Comparison of ENCODE assay signal across 8 cellular contexts in genomic region chr13:42990991-42991891, GRCh38. TPM values are rescaled to one million over a fixed set of nuclear protein-coding genes. Genes with fewer than 3 reads are reported as not detected.
A peak's percentile ranks its signal among the peaks of the same experiment; 100 is the strongest.
DNase-seq lines count a peak whose midpoint lies in the region; ATAC-seq and TF ChIP-seq lines count a peak whose summit lies in the region.

No MANE protein-coding gene starts in this region.

- no peak for TF ChIP-seq POLR2A in erythroblast (IDR thresholded peaks at IDR 0.05; ENCODE audit: low read length)

- ATAC-seq in stimulated activated memory B cell treated with anti-CD40 and anti-IgM and Interleukin-4, amounts not matched to agents 10 μg/mL and 1 μg/mL and 100 μg/mL, for 72 hours = no peak
- no peak for ATAC-seq in HG02938 (IDR thresholded peaks at IDR 0.05; ENCODE audit: unreplicated experiment)

- H3K27me3 Mint-ChIP-seq in activated T-helper 1 cell treated with anti-CD3 and anti-CD28 coated beads, Interleukin-12 subunit alpha, Interleukin-12 subunit beta, Interleukin-2, Interleukin-4 antibody, amounts not matched to agents 30 ng/mL and 10 ng/mL and 1 ng/mL, durations not matched to agents 14 hours and 24 hours and 36 hours (ENCODE audit: insufficient read depth) = no peaks in the 10 kb centered on the region
- no peaks in the 10 kb centered on the region for H3K27me3 Mint-ChIP-seq in stimulated activated memory B cell treated with anti-CD40 and anti-IgM and Interleukin-4, amounts not matched to agents 10 μg/mL and 1 μg/mL and 100 μg/mL, for 72 hours

- intact Hi-C loops in activated T-helper 1 cell treated with anti-CD3 and anti-CD28 coated beads, Interleukin-12 subunit alpha, Interleukin-12 subunit beta, Interleukin-2, Interleukin-4 antibody, amounts not matched to agents 30 ng/mL and 10 ng/mL and 1 ng/mL, durations not matched to agents 14 hours and 24 hours and 36 hours (cut with micrococcal nuclease) = loop anchor here (1.0 to 10.0 kb wide), 4 partner anchors 10 to 1584 kb away; partner anchors contain the start of gene TSC22D1

- peaks cover 39% of the 10 kb centered on the region for H3K27me3 ChIP-seq in iPS-20b (ENCODE audit: insufficient read depth, low read length)

- peak overlapping the region; percentile 97 for H3K27ac Mint-ChIP-seq in activated T-helper 1 cell treated with anti-CD3 and anti-CD28 coated beads, Interleukin-12 subunit alpha, Interleukin-12 subunit beta, Interleukin-2, Interleukin-4 antibody, amounts not matched to agents 30 ng/mL and 10 ng/mL and 1 ng/mL, durations not matched to agents 14 hours and 24 hours and 36 hours
- peak overlapping the region; percentile 100 for H3K27ac Mint-ChIP-seq in stimulated activated memory B cell treated with anti-CD40 and anti-IgM and Interleukin-4, amounts not matched to agents 10 μg/mL and 1 μg/mL and 100 μg/mL, for 72 hours

- H3K36me3 ChIP-seq in iPS-20b (ENCODE audit: insufficient read depth, low read depth, low read length) = no peaks in the 10 kb centered on the region

- H3K36me3 Mint-ChIP-seq in activated T-helper 1 cell treated with anti-CD3 and anti-CD28 coated beads, Interleukin-12 subunit alpha, Interleukin-12 subunit beta, Interleukin-2, Interleukin-4 antibody, amounts not matched to agents 30 ng/mL and 10 ng/mL and 1 ng/mL, durations not matched to agents 14 hours and 24 hours and 36 hours (ENCODE audit: low read depth) = peaks cover 9% of the 10 kb centered on the region
- no peaks in the 10 kb centered on the region for H3K36me3 Mint-ChIP-seq in stimulated activated memory B cell treated with anti-CD40 and anti-IgM and Interleukin-4, amounts not matched to agents 10 μg/mL and 1 μg/mL and 100 μg/mL, for 72 hours

- no peaks in the 10 kb centered on the region for H3K9me3 Mint-ChIP-seq in activated T-helper 1 cell treated with anti-CD3 and anti-CD28 coated beads, Interleukin-12 subunit alpha, Interleukin-12 subunit beta, Interleukin-2, Interleukin-4 antibody, amounts not matched to agents 30 ng/mL and 10 ng/mL and 1 ng/mL, durations not matched to agents 14 hours and 24 hours and 36 hours
- H3K9me3 Mint-ChIP-seq in stimulated activated memory B cell treated with anti-CD40 and anti-IgM and Interleukin-4, amounts not matched to agents 10 μg/mL and 1 μg/mL and 100 μg/mL, for 72 hours = no peaks in the 10 kb centered on the region

- H3K4me1 Mint-ChIP-seq in activated T-helper 1 cell treated with anti-CD3 and anti-CD28 coated beads, Interleukin-12 subunit alpha, Interleukin-12 subunit beta, Interleukin-2, Interleukin-4 antibody, amounts not matched to agents 30 ng/mL and 10 ng/mL and 1 ng/mL, durations not matched to agents 14 hours and 24 hours and 36 hours (ENCODE audit: low read depth) = peaks cover 67% of the 10 kb centered on the region
- H3K4me1 Mint-ChIP-seq in stimulated activated memory B cell treated with anti-CD40 and anti-IgM and Interleukin-4, amounts not matched to agents 10 μg/mL and 1 μg/mL and 100 μg/mL, for 72 hours = peaks cover 42% of the 10 kb centered on the region

- H3K9me3 ChIP-seq in iPS-20b (ENCODE audit: insufficient read depth, low read depth, low read length) = no peaks in the 10 kb centered on the region

- H3K9ac ChIP-seq in iPS-20b (ENCODE audit: low read depth, low read length) = peak overlapping the region; percentile 56; the same call in 1 of the 2 replicates

- H3K4me1 ChIP-seq in iPS-20b (ENCODE audit: insufficient read depth, low read length) = peaks cover 5% of the 10 kb centered on the region

- H3K27ac ChIP-seq in iPS-20b (ENCODE audit: low read length) = no peak overlapping the region

- TF ChIP-seq CTCF in HFF-Myc (IDR thresholded peaks at IDR 0.05; ENCODE audit: low read depth, low read length, missing control alignments) = no peak

- peak overlapping the region; percentile 95 for H3K4me3 Mint-ChIP-seq in activated T-helper 1 cell treated with anti-CD3 and anti-CD28 coated beads, Interleukin-12 subunit alpha, Interleukin-12 subunit beta, Interleukin-2, Interleukin-4 antibody, amounts not matched to agents 30 ng/mL and 10 ng/mL and 1 ng/mL, durations not matched to agents 14 hours and 24 hours and 36 hours
- H3K4me3 Mint-ChIP-seq in stimulated activated memory B cell treated with anti-CD40 and anti-IgM and Interleukin-4, amounts not matched to agents 10 μg/mL and 1 μg/mL and 100 μg/mL, for 72 hours = peak overlapping the region; percentile 98

- H3K4me3 ChIP-seq in HFF-Myc (replicated peaks; ENCODE audit: low read depth, low read length) (peak overlapping the region; percentile 50), iPS-20b (ENCODE audit: low read length) (peak overlapping the region; percentile 76)

- DNase-seq in HFF-Myc (ENCODE audit: extremely low read depth, low read depth) (no peak), AG20443 (ENCODE audit: low spot score) (no peak), erythroblast (lab: John Stamatoyannopoulos, UW) (no peak)
- no peak for DNase-seq in activated T-helper 1 cell treated with anti-CD3 and anti-CD28 coated beads, Interleukin-12 subunit alpha, Interleukin-12 subunit beta, Interleukin-2, Interleukin-4 antibody, amounts not matched to agents 30 ng/mL and 10 ng/mL and 1 ng/mL, durations not matched to agents 14 hours and 24 hours and 36 hours (ENCODE audit: low spot score)
- DNase-seq in activated CD4-positive, CD25-positive, alpha-beta regulatory T cell treated with anti-CD3 and anti-CD28 coated beads, Interleukin-2, amount 50 U/mL, for 72 hours = no peak

RNA-seq across cellular contexts. Expression of gene EPSTI1, which starts 0.8 kb away (rescaled TPM):
- total RNA-seq in activated T-helper 1 cell treated with anti-CD3 and anti-CD28 coated beads, Interleukin-12 subunit alpha, Interleukin-12 subunit beta, Interleukin-2, Interleukin-4 antibody, amounts not matched to agents 30 ng/mL and 10 ng/mL and 1 ng/mL, durations not matched to agents 14 hours and 24 hours and 36 hours = 18.6 and 19.3 TPM in 2 replicates

RNA-seq across cellular contexts. Expression of gene DNAJC15, which starts 32.1 kb away (rescaled TPM):
- total RNA-seq in activated T-helper 1 cell treated with anti-CD3 and anti-CD28 coated beads, Interleukin-12 subunit alpha, Interleukin-12 subunit beta, Interleukin-2, Interleukin-4 antibody, amounts not matched to agents 30 ng/mL and 10 ng/mL and 1 ng/mL, durations not matched to agents 14 hours and 24 hours and 36 hours = 18.5 and 20.5 TPM in 2 replicates
